Comparison of ENCODE assay signal across 12 cellular contexts in genomic region chr2:30915485-30915884, GRCh38.
DNase-seq lines count a peak whose midpoint lies in the region; ATAC-seq lines count a peak whose summit lies in the region.
"Had no signal": no experiment of that assay in that cellular context is flagged by ENCODE, and none has a peak within 500 bp of the region (broad histone marks: within the 10 kb centered on the region; RNA-seq: fewer than 3 reads in every experiment).

No MANE protein-coding gene starts in this region.

- no peaks in the 10 kb centered on the region for H3K4me1 ChIP-seq in mesenchymal stem cell (ENCODE audit: control insufficient read depth, insufficient read depth, low read depth, low read length)

- no peak overlapping the region for H2BK15ac ChIP-seq in mesenchymal stem cell (ENCODE audit: low read depth, poor library complexity, severe bottlenecking)

- no peak overlapping the region for H3K23ac ChIP-seq in mesenchymal stem cell (ENCODE audit: low read length in 2 of 2)

- H3K4me2 ChIP-seq in mesenchymal stem cell (ENCODE audit: low read length, poor library complexity, severe bottlenecking): no peak overlapping the region

- intact Hi-C loops in activated naive CD4-positive, alpha-beta T cell treated with anti-CD3 and anti-CD28 coated beads for 36 hours (cut with micrococcal nuclease): no loop called here
- intact Hi-C loops in left ventricle myocardium superior (cut with micrococcal nuclease): no loop called here

- H3K4me1 Mint-ChIP-seq in activated naive CD4-positive, alpha-beta T cell treated with anti-CD3 and anti-CD28 coated beads for 36 hours (ENCODE audit: low read depth): no peaks in the 10 kb centered on the region
- H3K4me1 Mint-ChIP-seq: naive B cell had no signal

- H2BK120ac ChIP-seq in mesenchymal stem cell (ENCODE audit: low read depth, low read length): no peak overlapping the region

- no peak overlapping the region for H2AFZ ChIP-seq in mesenchymal stem cell (ENCODE audit: low read depth, low read length)

- no peaks in the 10 kb centered on the region for H3K9me3 ChIP-seq in mesenchymal stem cell (ENCODE audit: control insufficient read depth, low read length)

- no peak overlapping the region for H2BK12ac ChIP-seq in mesenchymal stem cell (ENCODE audit: low read length in 2 of 2)

- no peaks in the 10 kb centered on the region for H3K36me3 Mint-ChIP-seq in activated naive CD4-positive, alpha-beta T cell treated with anti-CD3 and anti-CD28 coated beads for 36 hours (ENCODE audit: low read depth)
- H3K36me3 Mint-ChIP-seq: naive B cell had no signal

- peaks cover 0 to 2% of the 10 kb centered on the region in 2 experiments for H3K27me3 ChIP-seq in mesenchymal stem cell (ENCODE audit: control insufficient read depth in 1 of 2, insufficient read depth in 1 of 2, low read length in 2 of 2)

- H2AK5ac ChIP-seq in mesenchymal stem cell (ENCODE audit: low read length, severe bottlenecking): no peak overlapping the region

- H2BK5ac ChIP-seq in mesenchymal stem cell (ENCODE audit: low read depth, low read length, poor library complexity, severe bottlenecking): no peak overlapping the region

- CTCF ChIA-PET in activated naive CD4-positive, alpha-beta T cell treated with anti-CD3 and anti-CD28 coated beads for 36 hours (lab: Charles Lee): no interaction called here

- no peaks in the 10 kb centered on the region for H3K27me3 Mint-ChIP-seq in activated naive CD4-positive, alpha-beta T cell treated with anti-CD3 and anti-CD28 coated beads for 36 hours (ENCODE audit: low read depth)
- H3K27me3 Mint-ChIP-seq: naive B cell had no signal

- no peak overlapping the region for H3K27ac ChIP-seq in mesenchymal stem cell (ENCODE audit: low read length, poor library complexity, severe bottlenecking)

- H3K4me3 ChIP-seq in mesenchymal stem cell (ENCODE audit: insufficient read depth in 1 of 2, low read depth in 1 of 2, low read length in 2 of 2): no peak overlapping the region

- H3K79me1 ChIP-seq in mesenchymal stem cell (replicated peaks; ENCODE audit: low read length, poor library complexity, severe bottlenecking): no peaks in the 10 kb centered on the region

- H3K36me3 ChIP-seq in mesenchymal stem cell (ENCODE audit: control insufficient read depth in 1 of 2, insufficient read depth in 2 of 2, low read depth in 1 of 2, low read length in 2 of 2): peaks cover 0 to 57% of the 10 kb centered on the region in 2 experiments

- H3K27ac Mint-ChIP-seq in activated naive CD4-positive, alpha-beta T cell treated with anti-CD3 and anti-CD28 coated beads for 36 hours: no peak overlapping the region
- H3K27ac Mint-ChIP-seq: naive B cell had no signal

- no peak overlapping the region for H3K18ac ChIP-seq in mesenchymal stem cell (ENCODE audit: low read depth in 1 of 2, low read length in 2 of 2)

- H3K4ac ChIP-seq in mesenchymal stem cell (ENCODE audit: low read depth in 1 of 2, low read length in 2 of 2): no peak overlapping the region

- WGBS in mesenchymal stem cell: 11% methylated on average over 3 of the region's 3 CpGs

- no peaks in the 10 kb centered on the region for H3K9me3 Mint-ChIP-seq in activated naive CD4-positive, alpha-beta T cell treated with anti-CD3 and anti-CD28 coated beads for 36 hours
- H3K9me3 Mint-ChIP-seq: naive B cell had no signal

- H3K14ac ChIP-seq in mesenchymal stem cell (ENCODE audit: low read length in 2 of 2): no peak overlapping the region

- no peak overlapping the region for H3K4me3 Mint-ChIP-seq in activated naive CD4-positive, alpha-beta T cell treated with anti-CD3 and anti-CD28 coated beads for 36 hours
- H3K4me3 Mint-ChIP-seq: naive B cell had no signal

- H3K9ac ChIP-seq in mesenchymal stem cell (ENCODE audit: low read length): no peak overlapping the region

- peak; percentile 86 for ATAC-seq in left ventricle myocardium superior

- no peak overlapping the region for H4K91ac ChIP-seq in mesenchymal stem cell (ENCODE audit: low read length)

- peak; percentile 10 for DNase-seq in activated naive CD4-positive, alpha-beta T cell treated with anti-CD3 and anti-CD28 coated beads for 36 hours
- no peak for DNase-seq in activated naive CD4-positive, alpha-beta T cell treated with anti-CD3 and anti-CD28 coated beads, Interleukin-2, amount 50 U/mL, for 16 hours
- DNase-seq in OCI-M1 (lab: John Stamatoyannopoulos, UW) (peak; percentile 1), left ventricle myocardium superior (peak; percentile 62), DMS153 treated with DMSO at 0.1 percent for 48 hours (lab: John Stamatoyannopoulos, UW; ENCODE audit: unreplicated experiment) (no peak), cerebellum (ENCODE audit: low spot score) (no peak), mesenchymal stem cell (no peak)
- peak; percentile 26 for DNase-seq in stimulated activated CD8-positive, alpha-beta memory T cell treated with anti-CD3 and anti-CD28 coated beads, Interleukin-4, amount 100 ng/mL, for 48 hours
- DNase-seq: activated CD4-positive, alpha-beta T cell treated with anti-CD3 and anti-CD28 coated beads, Interleukin-2, amount 50 U/mL, for 4 hours; COR-L47; naive B cell; NCI-H2029 had no signal

- H4K8ac ChIP-seq in mesenchymal stem cell (ENCODE audit: low read length): no peak overlapping the region

Comparison
In these comparisons a context has a peak if more than half of its experiments do, and no peak if none do; other contexts are left out.
1. DNase-seq: peak in activated naive CD4-positive, alpha-beta T cell treated with anti-CD3 and anti-CD28 coated beads for 36 hours (single experiment), OCI-M1 (single experiment), left ventricle myocardium superior (single experiment) and stimulated activated CD8-positive, alpha-beta memory T cell treated with anti-CD3 and anti-CD28 coated beads, Interleukin-4, amount 100 ng/mL, for 48 hours (single experiment); none in activated naive CD4-positive, alpha-beta T cell treated with anti-CD3 and anti-CD28 coated beads, Interleukin-2, amount 50 U/mL, for 16 hours (single experiment), DMS153 treated with DMSO at 0.1 percent for 48 hours (single experiment), cerebellum (single experiment) and mesenchymal stem cell (single experiment).